Comparison of ENCODE assay signal across 17 cellular contexts in genomic region chr21:41997657-41998056, GRCh38. TPM values are rescaled to one million over a fixed set of nuclear protein-coding genes. Genes with fewer than 3 reads are reported as not detected.
DNase-seq lines count a peak whose midpoint lies in the region; ATAC-seq and TF ChIP-seq lines count a peak whose summit lies in the region.
"Had no signal": no experiment of that assay in that cellular context is flagged by ENCODE, and none has a peak within 500 bp of the region (broad histone marks: within the 10 kb centered on the region; RNA-seq: fewer than 3 reads in every experiment).

No MANE protein-coding gene starts in this region.

- intact Hi-C loops in IMR-90 (cut with micrococcal nuclease), result no loop called here
- intact Hi-C loops in esophagus muscularis mucosa (cut with DNase I), result no loop called here
- intact Hi-C loops in thyroid gland (cut with DNase I), result no loop called here

- H2BK120ac ChIP-seq in IMR-90 (ENCODE audit: low read depth, low read length), result no peak overlapping the region

- no peak overlapping the region for H4K8ac ChIP-seq in IMR-90 (ENCODE audit: low read depth in 2 of 2, low read length in 2 of 2)

- H3K4me3 Mint-ChIP-seq in nephron progenitor cell (no peak overlapping the region), T-helper 17 cell (no peak overlapping the region)
- H3K4me3 Mint-ChIP-seq: B cell; CD4-positive, CD25-positive, alpha-beta regulatory T cell; CD8-positive, alpha-beta T cell; GM23338; H9 had no signal

- H3K9me3 ChIP-seq in IMR-90 (ENCODE audit: control insufficient read depth, insufficient read depth, low read length) (peaks cover 2% of the 10 kb centered on the region; the same call in 1 of the 2 replicates), esophagus muscularis mucosa (no peaks in the 10 kb centered on the region), thyroid gland (no peaks in the 10 kb centered on the region), T-helper 17 cell (ENCODE audit: control insufficient read depth, low read length, poor library complexity, severe bottlenecking) (no peaks in the 10 kb centered on the region)

- H3K36me3 Mint-ChIP-seq in nephron progenitor cell (ENCODE audit: low read depth), result peaks cover 97% of the 10 kb centered on the region
- peaks cover 13% of the 10 kb centered on the region for H3K36me3 Mint-ChIP-seq in T-helper 17 cell (ENCODE audit: low read depth)

- TF ChIP-seq POLR2A in IMR-90 (IDR thresholded peaks at IDR 0.05; ENCODE audit: low read depth, low read length) (no peak), esophagus muscularis mucosa (IDR thresholded peaks at IDR 0.05; ENCODE audit: low read depth) (no peak), thyroid gland (IDR thresholded peaks at IDR 0.05) (no peak)

- no peak overlapping the region for H2BK15ac ChIP-seq in IMR-90 (ENCODE audit: low read depth, low read length)

- H3K27me3 ChIP-seq in IMR-90 (ENCODE audit: control insufficient read depth, insufficient read depth, low read length) (no peaks in the 10 kb centered on the region), esophagus muscularis mucosa (no peaks in the 10 kb centered on the region), thyroid gland (no peaks in the 10 kb centered on the region)
- H3K27me3 ChIP-seq: BLaER1 had no signal

- peaks cover 11% of the 10 kb centered on the region for H3K4me1 ChIP-seq in IMR-90 (ENCODE audit: control insufficient read depth, insufficient read depth, low read length)
- H3K4me1 ChIP-seq in esophagus muscularis mucosa, result peaks cover 0 to 8% (median 0%) of the 10 kb centered on the region in 4 donors
- peaks cover 13 to 14% of the 10 kb centered on the region in 2 donors for H3K4me1 ChIP-seq in thyroid gland
- H3K4me1 ChIP-seq: Caco-2 had no signal

- H2BK20ac ChIP-seq in IMR-90 (ENCODE audit: low read depth, low read length), result no peak overlapping the region

- 0 out of 2 replicates have a peak overlapping the region, but pooled peaks have one; percentile 8 for H3K4ac ChIP-seq in IMR-90 (ENCODE audit: low read depth, low read length)

- peaks cover 36 to 60% of the 10 kb centered on the region in 2 experiments for H3K79me1 ChIP-seq in IMR-90 (ENCODE audit: low read depth in 1 of 2, low read length in 2 of 2)

- H3K9me3 Mint-ChIP-seq in nephron progenitor cell, result peaks cover 43% of the 10 kb centered on the region
- H3K9me3 Mint-ChIP-seq: CD8-positive, alpha-beta T cell had no signal

- no peak overlapping the region for H2BK5ac ChIP-seq in IMR-90 (ENCODE audit: low read depth, low read length, poor library complexity, severe bottlenecking)

- DNase-seq in IMR-90 (no peak), esophagus muscularis mucosa (ENCODE audit: extremely low spot score) (peak; percentile 12), thyroid gland (peak; percentile 53 to 79), nephron progenitor cell (no peak), T-helper 17 cell (no peak)
- DNase-seq: Caco-2; CD4-positive, CD25-positive, alpha-beta regulatory T cell; CD8-positive, alpha-beta T cell; DMS153; DND-41; H9 had no signal

- BruUV-seq in IMR-90 (replicated peaks; lab: Mats Ljungman, UMichigan), result no TSS peak

- H4K5ac ChIP-seq in IMR-90 (ENCODE audit: low read depth, low read length), result no peak overlapping the region

- H3K14ac ChIP-seq in IMR-90 (replicated peaks; ENCODE audit: low read depth, low read length), result no peak overlapping the region

- dilution Hi-C loops in IMR-90 (cut with HindIII; ENCODE audit: low sequenced_read_pairs, unreplicated experiment), result no loop called here

- WGBS in IMR-90 (ENCODE audit: extremely low coverage in 2 of 2, insufficient read length in 1 of 2), 2 experiments, result 100% methylated on average over 1 of the region's 1 CpG; no CpG with 5 or more reads in 1 of the 2 experiments
- WGBS in esophagus muscularis mucosa, result 100% methylated on average over 1 of the region's 1 CpG
- 50 to 53% methylated on average over 1 of the region's 1 CpG for WGBS in thyroid gland, 2 donors

- H2AK5ac ChIP-seq in IMR-90 (ENCODE audit: low read depth, low read length), result 0 out of 2 replicates have a peak overlapping the region, but pooled peaks have one; percentile 24

- in situ Hi-C loops in IMR-90 (cut with MboI; ENCODE audit: low sequenced_read_pairs), result loop anchor here (5.0 kb wide), 1 partner anchor 35 kb away; no protein-coding TSS in a partner anchor

- POLR2A ChIA-PET in IMR-90 (lab: Charles Lee; ENCODE audit: unreplicated experiment), result no interaction called here

- no peak overlapping the region for H3K27ac ChIP-seq in IMR-90 (ENCODE audit: insufficient read depth, low read length)
- H3K27ac ChIP-seq in esophagus muscularis mucosa (replicated peaks in 1 of 4), result no peak overlapping the region
- peak overlapping the region; percentile 16 to 61 (median 27) for H3K27ac ChIP-seq in thyroid gland
- H3K27ac ChIP-seq: BLaER1, C4-2B had no signal

- peaks cover 31% of the 10 kb centered on the region for H3K36me3 ChIP-seq in IMR-90 (ENCODE audit: control insufficient read depth, insufficient read depth, low read length)
- H3K36me3 ChIP-seq in esophagus muscularis mucosa, result peaks cover 6 to 67% (median 33%) of the 10 kb centered on the region in 4 donors
- H3K36me3 ChIP-seq in thyroid gland, result peaks cover 4 to 19% of the 10 kb centered on the region in 2 donors

- no peak overlapping the region for H3K4me2 ChIP-seq in IMR-90 (ENCODE audit: low read depth, low read length)
- H3K4me2 ChIP-seq: BLaER1, GM23338 had no signal

- no peak overlapping the region for H2AK9ac ChIP-seq in IMR-90 (replicated peaks; ENCODE audit: low read depth, low read length, poor library complexity)

- peaks cover 5% of the 10 kb centered on the region; the same call in 1 of the 2 replicates for H4K20me1 ChIP-seq in IMR-90 (ENCODE audit: insufficient read depth, low read length)
- H4K20me1 ChIP-seq: BLaER1 had no signal

- no peak for TF ChIP-seq EP300 in esophagus muscularis mucosa (IDR thresholded peaks at IDR 0.05)

- H3K9ac ChIP-seq in IMR-90 (ENCODE audit: low read depth, low read length), result no peak overlapping the region
- H3K9ac ChIP-seq: BLaER1 had no signal

- no peak overlapping the region for H3K18ac ChIP-seq in IMR-90 (ENCODE audit: low read depth, low read length)

- no peak overlapping the region for H3K27ac Mint-ChIP-seq in nephron progenitor cell
- no peak overlapping the region for H3K27ac Mint-ChIP-seq in T-helper 17 cell
- H3K27ac Mint-ChIP-seq: B cell; CD8-positive, alpha-beta T cell; GM23338; H9 had no signal

- TF ChIP-seq CTCF in IMR-90 (conservative IDR thresholded peaks at IDR 0.05; ENCODE audit: low read depth, low read length) (no peak), esophagus muscularis mucosa (IDR thresholded peaks at IDR 0.05) (no peak), thyroid gland (IDR thresholded peaks at IDR 0.05) (peak in 1 of 6 experiments; percentile 22), nephron progenitor cell (IDR thresholded peaks at IDR 0.05) (no peak)

- H3K27me3 Mint-ChIP-seq in nephron progenitor cell (ENCODE audit: low read depth, poor library complexity) (no peaks in the 10 kb centered on the region), T-helper 17 cell (no peaks in the 10 kb centered on the region)
- H3K27me3 Mint-ChIP-seq: B cell; CD4-positive, CD25-positive, alpha-beta regulatory T cell had no signal

- H3K4me1 Mint-ChIP-seq in nephron progenitor cell (no peaks in the 10 kb centered on the region), T-helper 17 cell (peaks cover 15% of the 10 kb centered on the region)
- H3K4me1 Mint-ChIP-seq: GM23338, H9 had no signal

- H3K9me1 ChIP-seq in IMR-90 (ENCODE audit: insufficient read depth, low read length), result peaks cover 20% of the 10 kb centered on the region

- no peak for TF ChIP-seq RAD21 in IMR-90 (IDR thresholded peaks at IDR 0.05; ENCODE audit: low read length)

- no peak overlapping the region for H4K91ac ChIP-seq in IMR-90 (ENCODE audit: insufficient read depth, low read depth, low read length)

- H3K23ac ChIP-seq in IMR-90 (ENCODE audit: low read depth, low read length), result no peak overlapping the region

- CTCF ChIA-PET in IMR-90 (lab: Yijun Ruan, JAX), result no interaction called here

- H3K4me3 ChIP-seq in IMR-90 (ENCODE audit: insufficient read depth, low read depth, low read length) (no peak overlapping the region), esophagus muscularis mucosa (no peak overlapping the region), thyroid gland (replicated peaks in 1 of 3) (no peak overlapping the region)
- H3K4me3 ChIP-seq: BLaER1, GM23338 had no signal

- ATAC-seq in IMR-90 (ENCODE audit: low read depth), result no peak
- ATAC-seq in GM21423 (IDR thresholded peaks at IDR 0.05; ENCODE audit: unreplicated experiment), result no peak
- ATAC-seq in T-helper 17 cell, result no peak
- ATAC-seq: CD8-positive, alpha-beta T cell; GM23338; HCT116 had no signal

- no peak overlapping the region for H2AFZ ChIP-seq in IMR-90 (replicated peaks; ENCODE audit: low read length, poor library complexity)
- H2AFZ ChIP-seq: GM23338 had no signal

- no peak overlapping the region for H3K56ac ChIP-seq in IMR-90 (ENCODE audit: extremely low read depth, insufficient read depth, low read length)

TF ChIP-seq in IMR-90, 13 proteins besides CTCF, POLR2A, EP300 and RAD21 (continues in another document):
- TF ChIP-seq BHLHE40 (IDR thresholded peaks at IDR 0.05; ENCODE audit: low read depth, low read length) (no peak), MAZ (IDR thresholded peaks at IDR 0.05; ENCODE audit: borderline replicate concordance, low read depth, low read length) (no peak), NFE2L2 (IDR thresholded peaks at IDR 0.05; ENCODE audit: low read depth, low read length) (no peak)

RNA-seq across cellular contexts. Expression of gene ZBTB21, which starts 12.5 kb away (rescaled TPM):
- 12.0 and 13.6 TPM in 2 replicates for total RNA-seq in IMR-90 (2012; rRNA removed)
- 6.8 and 7.8 TPM in 2 replicates for polyA plus RNA-seq in IMR-90 (2012; rRNA removed)
- 2.4 and 2.8 TPM in 2 replicates for polyA plus RNA-seq in IMR-90 (2012; cell fraction: cytosol; rRNA removed)
- polyA plus RNA-seq in IMR-90 (2012; cell fraction: nucleus; rRNA removed; ENCODE audit: low replicate concordance), result 4.6 and 22.7 TPM in 2 replicates
- total RNA-seq in esophagus muscularis mucosa, result 10 to 100 TPM in 1 of 4 donors, 1 to 10 TPM in 3; 5.9 to 15.1 (median 9.2) TPM
- total RNA-seq in thyroid gland, result 10 to 100 TPM; 16.3 to 33.5 (median 18.6) TPM
- total RNA-seq in T-helper 17 cell, result 100 to 1,000 TPM; 110 to 118 TPM

RNA-seq across cellular contexts. Expression of gene C2CD2, which starts 43.8 kb away (rescaled TPM):
- total RNA-seq in IMR-90 (2012; rRNA removed) (19.4 and 25.3 TPM in 2 replicates), esophagus muscularis mucosa (10 to 100 TPM; 11.6 to 25.3 (median 18.9) TPM), thyroid gland (10 to 100 TPM; 12.7 to 22.7 (median 20.0) TPM), T-helper 17 cell (1 to 10 TPM; 3.7 to 6.0 TPM)
- 10.6 and 15.6 TPM in 2 replicates for polyA plus RNA-seq in IMR-90 (2012; rRNA removed)
- 5.8 and 8.5 TPM in 2 replicates for polyA plus RNA-seq in IMR-90 (2012; cell fraction: cytosol; rRNA removed)
- polyA plus RNA-seq in IMR-90 (2012; cell fraction: nucleus; rRNA removed; ENCODE audit: low replicate concordance), result 28.1 and 43.3 TPM in 2 replicates

Comparison
In these comparisons a context has a peak if more than half of its experiments do, and no peak if none do; other contexts are left out.
1. DNase-seq: peak in esophagus muscularis mucosa (single experiment) and thyroid gland (2 of 2); none in IMR-90 (single experiment), nephron progenitor cell (single experiment) and T-helper 17 cell (0 of 3).
2. H3K27ac ChIP-seq: peak in thyroid gland (3 of 3); none in IMR-90 (single experiment) and esophagus muscularis mucosa (0 of 4).